In genomic region chr1:1435094-1435903, GRCh38 we compare ENCODE assay signal across 8 cellular contexts. TPM values are rescaled to one million over a fixed set of nuclear protein-coding genes. Genes with fewer than 3 reads are reported as not detected.
DNase-seq lines count a peak whose midpoint lies in the region; ATAC-seq and TF ChIP-seq lines count a peak whose summit lies in the region.

TSS of gene VWA1 (plus strand) at chr1:1435690. CDS start at chr1:1435749, 59 bp downstream.

- TF ChIP-seq POLR2A in lower leg skin (IDR thresholded peaks at IDR 0.05): no peak

- DNase-seq in MV-4-11 (lab: John Stamatoyannopoulos, UW) (peak; percentile 16), lower leg skin (ENCODE audit: low spot score in 2 of 2) (no peak), NCI-H1092 treated with DMSO at 0.1 percent for 48 hours (lab: John Stamatoyannopoulos, UW) (no peak)
- peak; percentile 71 for DNase-seq in activated CD8-positive, alpha-beta T cell treated with anti-CD3 and anti-CD28 coated beads for 36 hours
- DNase-seq in stimulated activated CD4-positive, alpha-beta T cell treated with anti-CD3 and anti-CD28 coated beads, Interleukin-4, amount 100 ng/mL, for 48 hours (ENCODE audit: low read depth in 2 of 2): peak; percentile 37 to 65

- H3K27ac Mint-ChIP-seq in activated CD8-positive, alpha-beta T cell treated with anti-CD3 and anti-CD28 coated beads for 36 hours: no peak within 1 kb of the TSS

- no peak within 1 kb of the TSS for H3K27ac ChIP-seq in ectodermal cell (ENCODE audit: insufficient read depth, low read depth, low read length, poor library complexity, severe bottlenecking)

- peaks cover 24% of the 10 kb centered on the region for H3K4me1 ChIP-seq in ES-I3 (ENCODE audit: insufficient read depth, low read length)
- peaks cover 64% of the 10 kb centered on the region for H3K4me1 ChIP-seq in ectodermal cell (ENCODE audit: control insufficient read depth, insufficient read depth, low read length)

- H3K9me3 Mint-ChIP-seq in activated CD8-positive, alpha-beta T cell treated with anti-CD3 and anti-CD28 coated beads for 36 hours: no peaks in the 10 kb centered on the region

- H3K36me3 Mint-ChIP-seq in activated CD8-positive, alpha-beta T cell treated with anti-CD3 and anti-CD28 coated beads for 36 hours (ENCODE audit: low read depth): no peaks in the 10 kb centered on the region

- peak; percentile 68 for ATAC-seq in activated CD8-positive, alpha-beta T cell treated with anti-CD3 and anti-CD28 coated beads for 36 hours
- no peak for ATAC-seq in HG03280 (IDR thresholded peaks at IDR 0.05; ENCODE audit: unreplicated experiment)

- POLR2A ChIA-PET in activated CD8-positive, alpha-beta T cell treated with anti-CD3 and anti-CD28 coated beads for 36 hours (lab: Charles Lee): interaction anchor here (2.8 kb wide), 1 partner anchor 35 kb away, joined by 8 read pairs; the partner anchor contains the start of gene CCNL2

- peak within 1 kb of the TSS; percentile 44 for H3K4me3 ChIP-seq in ectodermal cell (ENCODE audit: insufficient read depth, low read depth, low read length)
- peak within 1 kb of the TSS; percentile 18 for H3K4me3 ChIP-seq in lower leg skin (ENCODE audit: low read depth, poor library complexity, severe bottlenecking)

- H3K9ac ChIP-seq in ES-I3 (ENCODE audit: low read depth, low read length): peak within 1 kb of the TSS; percentile 48

- H3K36me3 ChIP-seq in ES-I3 (ENCODE audit: insufficient read depth, low read length) (no peaks in the 10 kb centered on the region), ectodermal cell (ENCODE audit: control insufficient read depth, insufficient read depth, low read length) (no peaks in the 10 kb centered on the region)

- H3K9me3 ChIP-seq in ES-I3 (ENCODE audit: control insufficient read depth, insufficient read depth, low read length) (no peaks in the 10 kb centered on the region), ectodermal cell (ENCODE audit: control insufficient read depth, low read length) (no peaks in the 10 kb centered on the region)

- peaks cover 10% of the 10 kb centered on the region for H3K4me1 Mint-ChIP-seq in activated CD8-positive, alpha-beta T cell treated with anti-CD3 and anti-CD28 coated beads for 36 hours (ENCODE audit: low read depth)

- CTCF ChIA-PET in activated CD8-positive, alpha-beta T cell treated with anti-CD3 and anti-CD28 coated beads for 36 hours (lab: Charles Lee): no interaction called here

- intact Hi-C loops in activated CD8-positive, alpha-beta T cell treated with anti-CD3 and anti-CD28 coated beads for 36 hours (cut with micrococcal nuclease): no loop called here
- intact Hi-C loops in lower leg skin (cut with DNase I; ENCODE audit: low total_unique reads): no loop called here

- peaks cover 31% of the 10 kb centered on the region for H3K27me3 ChIP-seq in ectodermal cell (ENCODE audit: control insufficient read depth, insufficient read depth, low read length, poor library complexity, severe bottlenecking)

- no peak for TF ChIP-seq CTCF in activated CD8-positive, alpha-beta T cell treated with anti-CD3 and anti-CD28 coated beads for 36 hours (IDR thresholded peaks at IDR 0.05)
- TF ChIP-seq CTCF in lower leg skin (IDR thresholded peaks at IDR 0.05): no peak

- 9% methylated on average over 91 of the region's 91 CpGs for WGBS in ectodermal cell, 2 experiments
- 19 to 25% methylated on average over 36 to 37 of the region's 91 CpGs for WGBS in lower leg skin, 2 donors

- H3K27me3 Mint-ChIP-seq in activated CD8-positive, alpha-beta T cell treated with anti-CD3 and anti-CD28 coated beads for 36 hours: peaks cover 21% of the 10 kb centered on the region

- H3K4me3 Mint-ChIP-seq in activated CD8-positive, alpha-beta T cell treated with anti-CD3 and anti-CD28 coated beads for 36 hours: peak within 1 kb of the TSS; percentile 57

RNA-seq across cellular contexts. Expression of gene VWA1, which starts in this region (rescaled TPM):
- under 1 TPM; 0.72 to 0.97 TPM for total RNA-seq in activated CD8-positive, alpha-beta T cell treated with anti-CD3 and anti-CD28 coated beads for 36 hours
- polyA plus RNA-seq in ectodermal cell (2013, experiment 1 of 4): 10.6 TPM
- polyA plus RNA-seq in ectodermal cell (2013, experiment 2 of 4): 13.6 TPM
- polyA plus RNA-seq in ectodermal cell (2013, experiment 3 of 4): 12.2 TPM
- polyA plus RNA-seq in ectodermal cell (2013, experiment 4 of 4): 10.6 TPM
- 10 to 100 TPM; 26.5 to 36.4 (median 30.1) TPM for total RNA-seq in lower leg skin

Comparison
In these comparisons a context has a peak if more than half of its experiments do, and no peak if none do; other contexts are left out.
1. RNA of gene VWA1 (total RNA-seq): 26.5 to 36.4 TPM in lower leg skin; 0.72 to 0.97 TPM in activated CD8-positive, alpha-beta T cell treated with anti-CD3 and anti-CD28 coated beads for 36 hours; every median in the first group is over 10 times any median in the second.
2. Peak in DNase-seq and ATAC-seq in activated CD8-positive, alpha-beta T cell treated with anti-CD3 and anti-CD28 coated beads for 36 hours; RNA of the gene not detected or under 1 TPM.
3. DNase-seq: peak in MV-4-11 (single experiment) and stimulated activated CD4-positive, alpha-beta T cell treated with anti-CD3 and anti-CD28 coated beads, Interleukin-4, amount 100 ng/mL, for 48 hours (2 of 2); none in lower leg skin (0 of 2) and NCI-H1092 treated with DMSO at 0.1 percent for 48 hours (single experiment).